ENCODE assay signal across 8 cellular contexts in the genomic region with DNA sequence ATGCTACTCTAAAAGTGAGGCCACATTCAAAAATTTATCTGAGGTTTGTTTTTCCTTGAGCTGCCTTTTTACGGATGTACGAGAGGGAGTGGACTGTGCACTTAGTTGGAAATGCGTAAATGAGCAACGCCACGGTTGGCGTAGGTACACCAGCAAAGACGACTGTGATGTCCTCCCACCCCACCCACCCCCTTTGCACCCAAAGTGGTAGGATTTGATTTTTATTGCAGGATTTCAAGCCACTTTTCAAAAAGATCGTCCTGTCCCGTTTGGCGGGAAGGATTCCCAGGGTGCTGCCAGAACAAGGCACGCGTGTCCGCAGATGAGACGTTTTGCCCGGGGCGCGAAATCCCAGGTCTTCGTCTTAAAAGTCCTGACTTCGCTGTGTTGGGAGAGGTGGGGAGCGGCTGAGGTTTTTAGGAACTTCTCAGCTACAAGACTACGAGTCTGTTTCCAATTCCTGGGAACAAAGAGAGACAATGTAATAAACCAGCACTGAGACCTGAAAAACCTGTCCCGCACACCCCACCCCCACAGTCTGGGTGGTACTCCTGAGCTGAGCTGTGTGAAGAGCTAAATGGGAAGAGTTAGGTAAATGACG. TPM values are rescaled to one million over a fixed set of nuclear protein-coding genes. Genes with fewer than 3 reads are reported as not detected.
DNase-seq lines count a peak whose midpoint lies in the region; ATAC-seq and TF ChIP-seq lines count a peak whose summit lies in the region.

No MANE protein-coding gene starts in this region.

- peak overlapping the region; percentile 32 for H3K18ac ChIP-seq in trophoblast cell (ENCODE audit: low read length)

- peaks cover 37% of the 10 kb centered on the region for H3K79me1 ChIP-seq in trophoblast cell (ENCODE audit: low read length)

- CTCF ChIA-PET in activated naive CD4-positive, alpha-beta T cell treated with anti-CD3 and anti-CD28 coated beads for 36 hours (lab: Charles Lee), result no interaction called here

- no CpG with 5 or more reads among the region's 23 CpGs for WGBS in trophoblast cell (ENCODE audit: extremely low coverage, insufficient coverage, insufficient read length)

- H3K36me3 Mint-ChIP-seq in activated naive CD4-positive, alpha-beta T cell treated with anti-CD3 and anti-CD28 coated beads for 36 hours (ENCODE audit: low read depth), result peaks cover 2% of the 10 kb centered on the region

- peak overlapping the region; percentile 23 for H2AFZ ChIP-seq in trophoblast cell (ENCODE audit: insufficient read depth, low read length, poor library complexity)

- peak overlapping the region; percentile 76 for H2BK120ac ChIP-seq in trophoblast cell (ENCODE audit: insufficient read depth, low read length, poor library complexity)

- H2BK12ac ChIP-seq in trophoblast cell (ENCODE audit: low read length), result no peak overlapping the region

- DNase-seq in activated naive CD4-positive, alpha-beta T cell treated with anti-CD3 and anti-CD28 coated beads for 36 hours, result peak; percentile 4
- DNase-seq in activated naive CD4-positive, alpha-beta T cell treated with anti-CD3 and anti-CD28 coated beads, Interleukin-2, amount 50 U/mL, for 16 hours, result no peak
- DNase-seq in fibroblast of the aortic adventitia (ENCODE audit: low read depth), result no peak
- DNase-seq in trophoblast cell, result peak; percentile 88 to 90
- DNase-seq in epidermal melanocyte (ENCODE audit: insufficient read length, low spot score), result no peak

- H3K4me2 ChIP-seq in trophoblast cell (ENCODE audit: low read length), result peak overlapping the region; percentile 93

- H4K12ac ChIP-seq in trophoblast cell (ENCODE audit: low read depth, low read length), result no peak overlapping the region

- intact Hi-C loops in activated naive CD4-positive, alpha-beta T cell treated with anti-CD3 and anti-CD28 coated beads for 36 hours (cut with micrococcal nuclease), result no loop called here

- H2BK5ac ChIP-seq in trophoblast cell (ENCODE audit: low read depth, low read length, poor library complexity), result peak overlapping the region; percentile 61

- no peaks in the 10 kb centered on the region for H3K9me3 Mint-ChIP-seq in activated naive CD4-positive, alpha-beta T cell treated with anti-CD3 and anti-CD28 coated beads for 36 hours

- no peaks in the 10 kb centered on the region for H3K36me3 ChIP-seq in trophoblast cell (ENCODE audit: control insufficient read depth in 1 of 2, insufficient read depth in 2 of 2, low read length in 2 of 2)

- H3K4me3 ChIP-seq in fibroblast of the aortic adventitia (ENCODE audit: low read depth, low read length) (peak overlapping the region; percentile 69), trophoblast cell (ENCODE audit: low read depth, low read length) (peak overlapping the region; percentile 52)

- H3K27me3 Mint-ChIP-seq in activated naive CD4-positive, alpha-beta T cell treated with anti-CD3 and anti-CD28 coated beads for 36 hours (ENCODE audit: low read depth), result peaks cover 23% of the 10 kb centered on the region

- peak overlapping the region; percentile 81 for H3K4me3 Mint-ChIP-seq in activated naive CD4-positive, alpha-beta T cell treated with anti-CD3 and anti-CD28 coated beads for 36 hours

- no peaks in the 10 kb centered on the region for H3K27me3 ChIP-seq in trophoblast cell (ENCODE audit: insufficient read depth, low read length)

- H4K91ac ChIP-seq in trophoblast cell (ENCODE audit: low read depth, low read length), result peak overlapping the region; percentile 77

- peak overlapping the region; percentile 35 for H3K4ac ChIP-seq in trophoblast cell (ENCODE audit: low read depth, low read length)

- H3K4me1 ChIP-seq in trophoblast cell (ENCODE audit: control insufficient read depth in 1 of 2, insufficient read depth in 2 of 2, low read length in 2 of 2), result peaks cover 2 to 4% of the 10 kb centered on the region in 2 experiments

- H3K4me1 Mint-ChIP-seq in activated naive CD4-positive, alpha-beta T cell treated with anti-CD3 and anti-CD28 coated beads for 36 hours (ENCODE audit: low read depth), result peaks cover 18% of the 10 kb centered on the region

- H2AK5ac ChIP-seq in trophoblast cell (ENCODE audit: low read length), result no peak overlapping the region

- peak overlapping the region; percentile 37 for H4K8ac ChIP-seq in trophoblast cell (ENCODE audit: low read depth, low read length)

- no peak overlapping the region for H3K23ac ChIP-seq in trophoblast cell (ENCODE audit: low read length)

- H3K9me3 ChIP-seq in trophoblast cell (ENCODE audit: insufficient read depth, low read depth, low read length), result no peaks in the 10 kb centered on the region

- H3K79me2 ChIP-seq in trophoblast cell (ENCODE audit: control insufficient read depth, insufficient read depth, low read length, poor library complexity), result peaks cover 19% of the 10 kb centered on the region

- H3K9ac ChIP-seq in trophoblast cell (ENCODE audit: low read length), result no peak overlapping the region

- H3K27ac Mint-ChIP-seq in activated naive CD4-positive, alpha-beta T cell treated with anti-CD3 and anti-CD28 coated beads for 36 hours, result no peak overlapping the region

- peak overlapping the region; percentile 49 for H3K14ac ChIP-seq in trophoblast cell (ENCODE audit: low read length)

- ATAC-seq in HG03280 (IDR thresholded peaks at IDR 0.05; ENCODE audit: unreplicated experiment) (no peak), GM21526 (IDR thresholded peaks at IDR 0.05; ENCODE audit: low FRiP score, unreplicated experiment) (no peak)

- H3K27ac ChIP-seq in VCaP (peak overlapping the region; percentile 60; the same call in 1 of the 2 replicates), trophoblast cell (ENCODE audit: low read depth, low read length) (peak overlapping the region; percentile 96)

- TF ChIP-seq CTCF in VCaP (conservative IDR thresholded peaks at IDR 0.05) (no peak), fibroblast of the aortic adventitia (IDR thresholded peaks at IDR 0.05; ENCODE audit: insufficient read depth, low read length) (no peak)

RNA-seq across cellular contexts. Expression of a gene that starts 1.0 kb away (rescaled TPM):
- total RNA-seq in activated naive CD4-positive, alpha-beta T cell treated with anti-CD3 and anti-CD28 coated beads for 36 hours, result under 1 TPM; 0.10 TPM
- total RNA-seq in fibroblast of the aortic adventitia (ENCODE audit: low replicate concordance), result 33.4 and 49.5 TPM in 2 replicates
- 62.1 and 62.2 TPM in 2 replicates for polyA plus RNA-seq in trophoblast cell (2013)

Comparison
In these comparisons a context has a peak if more than half of its experiments do, and no peak if none do; other contexts are left out.
1. DNase-seq: peak in activated naive CD4-positive, alpha-beta T cell treated with anti-CD3 and anti-CD28 coated beads for 36 hours (single experiment) and trophoblast cell (2 of 2); none in activated naive CD4-positive, alpha-beta T cell treated with anti-CD3 and anti-CD28 coated beads, Interleukin-2, amount 50 U/mL, for 16 hours (single experiment), fibroblast of the aortic adventitia (single experiment) and epidermal melanocyte (single experiment).
2. RNA of a gene that starts 1.0 kb away (total RNA-seq): 33.4 to 49.5 TPM in fibroblast of the aortic adventitia; 0.10 TPM in activated naive CD4-positive, alpha-beta T cell treated with anti-CD3 and anti-CD28 coated beads for 36 hours; every median in the first group is over 10 times any median in the second.